3 cellular contexts compared by ENCODE assay signal in genomic region chr16:18928073-18928472, GRCh38. TPM values are rescaled to one million over a fixed set of nuclear protein-coding genes. Genes with fewer than 3 reads are reported as not detected.
"Had no signal": no experiment of that assay in that cellular context is flagged by ENCODE, and none has a peak within 500 bp of the region (broad histone marks: within the 10 kb centered on the region; RNA-seq: fewer than 3 reads in every experiment).

No MANE protein-coding gene starts in this region.

RNA-seq across cellular contexts. Expression of gene TMC7, which starts 55.7 kb away (rescaled TPM):
- total RNA-seq: activated CD4-positive, alpha-beta memory T cell treated with anti-CD3 and anti-CD28 coated beads for 36 hours; activated T-helper 1 cell treated with anti-CD3 and anti-CD28 coated beads, Interleukin-12 subunit alpha, Interleukin-12 subunit beta, Interleukin-2, Interleukin-4 antibody, amounts not matched to agents 30 ng/mL and 10 ng/mL and 1 ng/mL, durations not matched to agents 14 hours and 24 hours and 36 hours; natural killer cell treated with Interleukin-12 subunit alpha and Interleukin-12 subunit beta and Interleukin-15 and Interleukin-18, amount 100 ng/mL, for 72 hours had no signal
